In genomic region chr4:68503462-68503861, GRCh38 we compare ENCODE assay signal across 4 cellular contexts. TPM values are rescaled to one million over a fixed set of nuclear protein-coding genes. Genes with fewer than 3 reads are reported as not detected.
"Had no signal": no experiment of that assay in that cellular context is flagged by ENCODE, and none has a peak within 500 bp of the region (broad histone marks: within the 10 kb centered on the region; RNA-seq: fewer than 3 reads in every experiment).

No MANE protein-coding gene starts in this region.

RNA-seq across cellular contexts. Expression of gene TMPRSS11E, which starts 56.2 kb away (rescaled TPM):
- total RNA-seq: HT-29, HT1080, IMR-90, K562 had no signal
- polyA plus RNA-seq: IMR-90, K562 had no signal
